ENCODE assay signal across 1 cellular context in the genomic region with DNA sequence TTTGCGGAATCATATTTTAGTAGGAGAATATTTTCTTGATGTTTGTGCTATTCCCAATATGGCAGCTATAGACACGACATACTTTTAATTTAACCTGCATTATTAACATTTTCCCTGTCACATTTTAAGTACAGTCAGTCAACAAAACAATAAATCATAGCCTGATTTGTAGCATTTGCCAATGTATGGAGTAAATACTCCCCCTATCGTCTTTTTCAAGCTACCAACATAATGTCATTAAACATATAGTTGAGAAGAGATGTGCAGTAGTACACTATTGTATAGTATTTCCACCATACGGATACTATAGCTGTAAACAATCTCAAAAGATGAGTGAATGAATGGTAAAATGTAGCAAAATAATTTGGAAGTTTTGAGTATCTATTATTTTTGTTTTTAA.
A peak's percentile ranks its signal among the peaks of the same experiment; 100 is the strongest.
TF ChIP-seq lines count a peak whose summit lies in the region.

No MANE protein-coding gene starts in this region.

TF ChIP-seq in K562, 482 proteins besides CTCF, POLR2A, EP300 and RAD21 (continued from another document):
- TF ChIP-seq MEIS2 (IDR thresholded peaks at IDR 0.05; ENCODE audit: partially characterized antibody), result peak; percentile 37
